11 cellular contexts compared by ENCODE assay signal in genomic region chr14:96253140-96253539, GRCh38. TPM values are rescaled to one million over a fixed set of nuclear protein-coding genes. Genes with fewer than 3 reads are reported as not detected.
DNase-seq lines count a peak whose midpoint lies in the region; ATAC-seq and TF ChIP-seq lines count a peak whose summit lies in the region.
"Had no signal": no experiment of that assay in that cellular context is flagged by ENCODE, and none has a peak within 500 bp of the region (broad histone marks: within the 10 kb centered on the region; RNA-seq: fewer than 3 reads in every experiment).

No MANE protein-coding gene starts in this region.

- intact Hi-C loops in sigmoid colon (cut with DNase I), result no loop called here

- no peak for ATAC-seq in HG03159 (IDR thresholded peaks at IDR 0.05; ENCODE audit: unreplicated experiment)
- no peak for ATAC-seq in GM21576 (IDR thresholded peaks at IDR 0.05; ENCODE audit: unreplicated experiment)
- ATAC-seq: activated CD8-positive, alpha-beta T cell treated with anti-CD3 and anti-CD28 coated beads for 36 hours had no signal

- no peak for TF ChIP-seq POLR2A in sigmoid colon (IDR thresholded peaks at IDR 0.05)

- TF ChIP-seq CTCF in sigmoid colon (IDR thresholded peaks at IDR 0.05), result no peak

- H3K27me3 ChIP-seq in sigmoid colon, result no peaks in the 10 kb centered on the region
- H3K27me3 ChIP-seq: cardiac muscle cell had no signal

- no peaks in the 10 kb centered on the region for H3K36me3 ChIP-seq in sigmoid colon
- H3K36me3 ChIP-seq: cardiac muscle cell had no signal

- no peak overlapping the region for H3K4me3 ChIP-seq in sigmoid colon
- H3K4me3 ChIP-seq: cardiac muscle cell had no signal

- H3K4me1 ChIP-seq in sigmoid colon, result peaks cover 0 to 66% (median 58%) of the 10 kb centered on the region in 4 donors

- no peaks in the 10 kb centered on the region for H3K9me3 ChIP-seq in sigmoid colon

- WGBS in sigmoid colon, 2 donors, result 69 to 83% methylated on average over 6 of the region's 6 CpGs

- TF ChIP-seq EP300 in sigmoid colon (IDR thresholded peaks at IDR 0.05), result peak in 1 of 4 donors; percentile 79

- peak; percentile 77 for DNase-seq in GM04503 (ENCODE audit: low read depth)
- DNase-seq in RKO (ENCODE audit: low spot score), result peak; percentile 48
- peak; percentile 71 for DNase-seq in fibroblast of the conjunctiva (ENCODE audit: low read depth)
- DNase-seq in sigmoid colon, result peak; percentile 82
- no peak for DNase-seq in germinal center (ENCODE audit: low spot score)
- DNase-seq in stimulated activated CD4-positive, alpha-beta T cell treated with anti-CD3 and anti-CD28 coated beads, Interleukin-4, amount 100 ng/mL, for 4 hours, result no peak
- DNase-seq: activated CD8-positive, alpha-beta T cell treated with anti-CD3 and anti-CD28 coated beads for 36 hours had no signal

- peak overlapping the region; percentile 79 to 90 (median 84) for H3K27ac ChIP-seq in sigmoid colon
- H3K27ac ChIP-seq: cardiac muscle cell had no signal

RNA-seq across cellular contexts. Expression of gene BDKRB1, which starts 2.9 kb away (rescaled TPM):
- 1 to 10 TPM in 2 of 4 donors, under 1 TPM in 2; 0.33 to 2.9 (median 0.73) TPM for total RNA-seq in sigmoid colon
- 1 to 10 TPM; 2.4 to 4.9 (median 4.2) TPM for polyA plus RNA-seq in sigmoid colon
- total RNA-seq: activated CD8-positive, alpha-beta T cell treated with anti-CD3 and anti-CD28 coated beads for 36 hours; temporal lobe had no signal
- polyA plus RNA-seq: cardiac muscle cell had no signal

RNA-seq across cellular contexts. Expression of gene BDKRB2, which starts 48.5 kb away (rescaled TPM):
- 1 to 10 TPM; 1.8 to 4.5 (median 3.9) TPM for total RNA-seq in sigmoid colon
- 10 to 100 TPM in 1 of 3 donors, 1 to 10 TPM in 2; 6.0 to 10.8 (median 8.7) TPM for polyA plus RNA-seq in sigmoid colon
- total RNA-seq: activated CD8-positive, alpha-beta T cell treated with anti-CD3 and anti-CD28 coated beads for 36 hours had no signal
- polyA plus RNA-seq: cardiac muscle cell had no signal

Comparison
In these comparisons a context has a peak if more than half of its experiments do, and no peak if none do; other contexts are left out.
1. DNase-seq: peak in GM04503 (single experiment), RKO (single experiment), fibroblast of the conjunctiva (single experiment) and sigmoid colon (single experiment); none in germinal center (single experiment) and stimulated activated CD4-positive, alpha-beta T cell treated with anti-CD3 and anti-CD28 coated beads, Interleukin-4, amount 100 ng/mL, for 4 hours (0 of 2).